ENCODE assay signal across 10 cellular contexts in the genomic region with DNA sequence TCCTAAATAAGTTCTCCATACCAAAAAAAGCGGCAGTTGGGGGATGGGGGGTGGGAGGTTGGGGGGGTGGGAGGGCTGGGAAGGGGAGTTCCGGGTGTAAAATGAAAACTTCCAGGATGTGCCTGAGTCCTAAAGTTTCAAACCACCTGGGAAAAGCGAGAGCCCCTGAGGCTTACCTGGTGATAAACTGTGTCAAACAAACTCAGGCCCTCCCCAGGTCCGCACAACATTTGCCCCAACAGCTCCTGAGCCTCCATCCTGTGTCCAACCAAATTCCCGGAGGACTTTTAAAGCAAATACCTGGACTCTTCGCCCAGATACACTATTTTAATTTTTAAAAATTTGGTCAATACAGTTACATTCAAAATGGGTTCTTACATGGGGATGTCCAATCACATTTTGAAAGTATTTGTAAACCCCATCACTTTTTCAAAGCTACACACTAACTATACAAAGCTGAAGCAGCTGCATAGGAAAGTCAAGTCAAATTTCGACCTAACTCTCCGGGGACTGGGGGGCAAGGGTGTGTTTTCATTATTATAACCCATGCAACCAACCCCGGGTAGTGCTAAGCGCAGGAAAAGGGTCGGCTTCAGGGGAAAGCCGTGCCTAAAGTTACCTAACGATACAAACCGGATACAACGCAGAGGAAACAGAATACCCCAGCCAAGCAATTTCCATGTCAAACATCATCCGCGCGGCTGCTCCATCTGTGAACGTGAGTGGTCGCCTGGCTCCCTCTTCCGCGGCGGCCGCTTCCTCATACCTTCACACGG. TPM values are rescaled to one million over a fixed set of nuclear protein-coding genes. Genes with fewer than 3 reads are reported as not detected.
DNase-seq lines count a peak whose midpoint lies in the region; ATAC-seq and TF ChIP-seq lines count a peak whose summit lies in the region.
"Had no signal": no experiment of that assay in that cellular context is flagged by ENCODE, and none has a peak within 500 bp of the region (broad histone marks: within the 10 kb centered on the region; RNA-seq: fewer than 3 reads in every experiment).

No MANE protein-coding gene starts in this region.

- H3K4me3 ChIP-seq in right cardiac atrium (ENCODE audit: low read length), result peak overlapping the region; percentile 11
- peak overlapping the region; percentile 77 for H3K4me3 ChIP-seq in iPS-20b (ENCODE audit: low read length)
- H3K4me3 ChIP-seq in aorta (ENCODE audit: low read length in 2 of 2), result no peak overlapping the region

- WGBS in right cardiac atrium, result 3% methylated on average over 25 of the region's 25 CpGs
- 3 to 4% methylated on average over 24 to 25 of the region's 25 CpGs for WGBS in aorta, 2 donors

- CTCF ChIA-PET in activated CD8-positive, alpha-beta T cell treated with anti-CD3 and anti-CD28 coated beads for 36 hours (lab: Charles Lee), result interaction anchor here (0.6 to 2.5 kb wide), 13 partner anchors 9 to 323 kb away, joined by 3 to 18 read pairs (median 4); no protein-coding TSS in a partner anchor

- H3K4me3 Mint-ChIP-seq in activated CD8-positive, alpha-beta T cell treated with anti-CD3 and anti-CD28 coated beads for 36 hours, result peak overlapping the region; percentile 79

- peaks cover 6% of the 10 kb centered on the region for H3K9me3 Mint-ChIP-seq in activated CD8-positive, alpha-beta T cell treated with anti-CD3 and anti-CD28 coated beads for 36 hours

- H3K27ac ChIP-seq in right cardiac atrium (ENCODE audit: low read length) (no peak overlapping the region), iPS-20b (ENCODE audit: low read length) (no peak overlapping the region), aorta (ENCODE audit: low read depth in 1 of 2, low read length in 2 of 2) (no peak overlapping the region)

- peaks cover 6% of the 10 kb centered on the region for H3K36me3 Mint-ChIP-seq in activated CD8-positive, alpha-beta T cell treated with anti-CD3 and anti-CD28 coated beads for 36 hours (ENCODE audit: low read depth)

- H3K27ac Mint-ChIP-seq in activated CD8-positive, alpha-beta T cell treated with anti-CD3 and anti-CD28 coated beads for 36 hours, result no peak overlapping the region

- peaks cover 86% of the 10 kb centered on the region for H3K27me3 Mint-ChIP-seq in activated CD8-positive, alpha-beta T cell treated with anti-CD3 and anti-CD28 coated beads for 36 hours

- H3K27me3 ChIP-seq in right cardiac atrium (ENCODE audit: control insufficient read depth, insufficient read depth) (peaks cover 4% of the 10 kb centered on the region), iPS-20b (ENCODE audit: insufficient read depth, low read length) (peaks cover 95% of the 10 kb centered on the region), aorta (ENCODE audit: control insufficient read depth in 1 of 2, insufficient read depth in 2 of 2, low read length in 1 of 2) (peaks cover 0 to 2% of the 10 kb centered on the region in 2 donors)

- POLR2A ChIA-PET in activated CD8-positive, alpha-beta T cell treated with anti-CD3 and anti-CD28 coated beads for 36 hours (lab: Charles Lee), result interaction anchor here (0.6 to 1.3 kb wide), 3 partner anchors 15 to 85 kb away, joined by 3 read pairs; no protein-coding TSS in a partner anchor

- ATAC-seq in right cardiac atrium, result no peak
- ATAC-seq in Right ventricle myocardium inferior, result no peak
- no peak for ATAC-seq in activated CD8-positive, alpha-beta T cell treated with anti-CD3 and anti-CD28 coated beads for 36 hours
- ATAC-seq in aorta (ENCODE audit: low FRiP score), result no peak

- H3K9me3 ChIP-seq in right cardiac atrium (ENCODE audit: control insufficient read depth, low read length) (no peaks in the 10 kb centered on the region), iPS-20b (ENCODE audit: insufficient read depth, low read depth, low read length) (no peaks in the 10 kb centered on the region), aorta (ENCODE audit: control insufficient read depth, low read length) (no peaks in the 10 kb centered on the region)

- peaks cover 38% of the 10 kb centered on the region for H3K4me1 Mint-ChIP-seq in activated CD8-positive, alpha-beta T cell treated with anti-CD3 and anti-CD28 coated beads for 36 hours (ENCODE audit: low read depth)

- peaks cover 13% of the 10 kb centered on the region for H3K4me1 ChIP-seq in right cardiac atrium (ENCODE audit: control insufficient read depth, insufficient read depth, low read length)
- H3K4me1 ChIP-seq in iPS-20b (ENCODE audit: insufficient read depth, low read length), result peaks cover 40% of the 10 kb centered on the region; the same call in 1 of the 2 replicates
- H3K4me1 ChIP-seq in aorta (ENCODE audit: control insufficient read depth in 1 of 2, insufficient read depth in 2 of 2, low read length in 2 of 2), result no peaks in the 10 kb centered on the region

- DNase-seq in right cardiac atrium (no peak), Right ventricle myocardium inferior (ENCODE audit: missing footprints) (no peak), cerebellar cortex (ENCODE audit: low spot score) (no peak), aorta (no peak), dermis blood vessel endothelial cell (no peak)
- peak; percentile 38 for DNase-seq in activated CD8-positive, alpha-beta T cell treated with anti-CD3 and anti-CD28 coated beads for 36 hours
- DNase-seq in stimulated activated CD8-positive, alpha-beta memory T cell treated with anti-CD3 and anti-CD28 coated beads, Interleukin-4, amount 100 ng/mL, for 48 hours, result no peak
- DNase-seq: mesenchymal stem cell, NCI-H446 had no signal

- TF ChIP-seq CTCF in activated CD8-positive, alpha-beta T cell treated with anti-CD3 and anti-CD28 coated beads for 36 hours (IDR thresholded peaks at IDR 0.05), result no peak

- intact Hi-C loops in right cardiac atrium (cut with DNase I), result no loop called here
- intact Hi-C loops in Right ventricle myocardium inferior (cut with DNase I), result no loop called here
- intact Hi-C loops in activated CD8-positive, alpha-beta T cell treated with anti-CD3 and anti-CD28 coated beads for 36 hours (cut with micrococcal nuclease), result loop anchor here (5.0 kb wide), 1 partner anchor 86 kb away; no protein-coding TSS in a partner anchor
- intact Hi-C loops in aorta (cut with DNase I), result no loop called here

- H3K9ac ChIP-seq in iPS-20b (ENCODE audit: low read depth, low read length), result peak overlapping the region; percentile 17; the same call in 1 of the 2 replicates

- H3K36me3 ChIP-seq in iPS-20b (ENCODE audit: insufficient read depth, low read depth, low read length) (no peaks in the 10 kb centered on the region), aorta (ENCODE audit: control insufficient read depth in 1 of 2, insufficient read depth in 2 of 2, low read length in 1 of 2) (no peaks in the 10 kb centered on the region)

RNA-seq across cellular contexts. Expression of a gene that starts 0.7 kb away (rescaled TPM):
- total RNA-seq in right cardiac atrium, result not detected
- polyA plus RNA-seq in right cardiac atrium, result not detected
- total RNA-seq in Right ventricle myocardium inferior, result not detected
- total RNA-seq in activated CD8-positive, alpha-beta T cell treated with anti-CD3 and anti-CD28 coated beads for 36 hours, result under 1 TPM; 0.13 to 0.36 TPM
- not detected for total RNA-seq in aorta
- not detected for polyA plus RNA-seq in aorta
- not detected in 2 replicates for total RNA-seq in dermis blood vessel endothelial cell

Comparison
In these comparisons a context has a peak if more than half of its experiments do, and no peak if none do; other contexts are left out.
1. H3K4me3 ChIP-seq: peak in right cardiac atrium (single experiment) and iPS-20b (single experiment); none in aorta (0 of 2).